8 cellular contexts compared by ENCODE assay signal in genomic region chr15:42490246-42490742, GRCh38. TPM values are rescaled to one million over a fixed set of nuclear protein-coding genes. Genes with fewer than 3 reads are reported as not detected.
DNase-seq lines count a peak whose midpoint lies in the region; ATAC-seq and TF ChIP-seq lines count a peak whose summit lies in the region.

No MANE protein-coding gene starts in this region.

- peaks cover 16% of the 10 kb centered on the region for H3F3A ChIP-seq in smooth muscle cell (ENCODE audit: low read depth)

- no peaks in the 10 kb centered on the region for H3K27me3 Mint-ChIP-seq in activated naive CD8-positive, alpha-beta T cell

- H3K9me3 ChIP-seq in HUES48 (ENCODE audit: control insufficient read depth, insufficient read depth, low read length), result no peaks in the 10 kb centered on the region
- H3K9me3 ChIP-seq in smooth muscle cell (replicated peaks; ENCODE audit: low read depth), result no peaks in the 10 kb centered on the region

- H3K36me3 ChIP-seq in HUES48 (ENCODE audit: control insufficient read depth, insufficient read depth, low read length), result peaks cover 2% of the 10 kb centered on the region; the same call in 1 of the 2 replicates
- no peaks in the 10 kb centered on the region for H3K36me3 ChIP-seq in smooth muscle cell (ENCODE audit: low read depth)

- H3K79me2 ChIP-seq in smooth muscle cell (ENCODE audit: low read depth), result peaks cover 54% of the 10 kb centered on the region

- peak overlapping the region; percentile 98 for H2AFZ ChIP-seq in smooth muscle cell (ENCODE audit: low read depth)

- TF ChIP-seq CTCF in GM12865 (IDR thresholded peaks at IDR 0.05; ENCODE audit: insufficient read depth, low read depth, low read length, missing control alignments), result no peak
- no peak for TF ChIP-seq CTCF in smooth muscle cell (IDR thresholded peaks at IDR 0.05; ENCODE audit: borderline replicate concordance, insufficient read depth, poor library complexity, severe bottlenecking)

- ATAC-seq in HG02884 (IDR thresholded peaks at IDR 0.05; ENCODE audit: unreplicated experiment) (no peak), HG03439 (IDR thresholded peaks at IDR 0.05; ENCODE audit: unreplicated experiment) (no peak)

- 7% methylated on average over 13 of the region's 13 CpGs for WGBS in smooth muscle cell (ENCODE audit: low lambda C conversion rate)

- H3K4me1 Mint-ChIP-seq in activated naive CD8-positive, alpha-beta T cell (ENCODE audit: low read depth), result peaks cover 54% of the 10 kb centered on the region

- peak overlapping the region; percentile 92 for H3K4me3 ChIP-seq in GM12865 (ENCODE audit: low read depth, low read length)
- peak overlapping the region; percentile 94 for H3K4me3 ChIP-seq in HUES48 (ENCODE audit: low read depth, low read length)
- peak overlapping the region; percentile 87 for H3K4me3 ChIP-seq in iPS-11a (ENCODE audit: low read depth, low read length)
- peak overlapping the region; percentile 75 for H3K4me3 ChIP-seq in smooth muscle cell

- no peak for DNase-seq in GM12865 (ENCODE audit: low read depth)
- no peak for DNase-seq in smooth muscle cell (lab: John Stamatoyannopoulos, UW; ENCODE audit: unreplicated experiment)
- DNase-seq in NCI-H345 (lab: John Stamatoyannopoulos, UW), result no peak

- H3K27ac ChIP-seq in HUES48 (ENCODE audit: low read depth, low read length) (peak overlapping the region; percentile 88), smooth muscle cell (ENCODE audit: low read depth) (peak overlapping the region; percentile 100)

- H3K9ac ChIP-seq in HUES48 (ENCODE audit: low read depth, low read length) (peak overlapping the region; percentile 78), smooth muscle cell (ENCODE audit: low read depth) (peak overlapping the region; percentile 99)

- H3K4me1 ChIP-seq in HUES48 (ENCODE audit: control insufficient read depth, insufficient read depth, low read length) (peaks cover 10% of the 10 kb centered on the region; the same call in 1 of the 2 replicates), smooth muscle cell (ENCODE audit: low read depth) (peaks cover 18% of the 10 kb centered on the region)

- no peaks in the 10 kb centered on the region for H3K36me3 Mint-ChIP-seq in activated naive CD8-positive, alpha-beta T cell

- peak overlapping the region; percentile 96 for H3K4me3 Mint-ChIP-seq in activated naive CD8-positive, alpha-beta T cell

- H3K27me3 ChIP-seq in HUES48 (ENCODE audit: control insufficient read depth, insufficient read depth, low read length) (no peaks in the 10 kb centered on the region), smooth muscle cell (ENCODE audit: low read depth) (no peaks in the 10 kb centered on the region)

- H3K27ac Mint-ChIP-seq in activated naive CD8-positive, alpha-beta T cell, result peak overlapping the region; percentile 97

- H3K4me2 ChIP-seq in smooth muscle cell, result peak overlapping the region; percentile 100

- H3K9me3 Mint-ChIP-seq in activated naive CD8-positive, alpha-beta T cell (ENCODE audit: low read depth), result no peaks in the 10 kb centered on the region

- peaks cover 18% of the 10 kb centered on the region for H4K20me1 ChIP-seq in smooth muscle cell (ENCODE audit: low read depth)

RNA-seq across cellular contexts. Expression of gene ZNF106, which starts 0.6 kb away (rescaled TPM):
- total RNA-seq in smooth muscle cell, result 27.2 and 57.9 TPM in 2 replicates
- 24.5 and 35.7 TPM in 2 replicates for polyA plus RNA-seq in smooth muscle cell

RNA-seq across cellular contexts. Expression of gene SNAP23, which starts 5.1 kb away (rescaled TPM):
- 78.7 and 91.9 TPM in 2 replicates for total RNA-seq in smooth muscle cell
- 71.8 and 73.8 TPM in 2 replicates for polyA plus RNA-seq in smooth muscle cell

RNA-seq across cellular contexts. Expression of gene LRRC57, which starts 58.3 kb away (rescaled TPM):
- total RNA-seq in smooth muscle cell, result 16.0 and 25.1 TPM in 2 replicates
- 11.0 and 13.4 TPM in 2 replicates for polyA plus RNA-seq in smooth muscle cell

RNA-seq across cellular contexts. Expression of gene HAUS2, which starts 58.3 kb away (rescaled TPM):
- 46.5 and 88.4 TPM in 2 replicates for total RNA-seq in smooth muscle cell
- 18.4 and 18.6 TPM in 2 replicates for polyA plus RNA-seq in smooth muscle cell
